Comparison of ENCODE assay signal across 13 cellular contexts in the genomic region with DNA sequence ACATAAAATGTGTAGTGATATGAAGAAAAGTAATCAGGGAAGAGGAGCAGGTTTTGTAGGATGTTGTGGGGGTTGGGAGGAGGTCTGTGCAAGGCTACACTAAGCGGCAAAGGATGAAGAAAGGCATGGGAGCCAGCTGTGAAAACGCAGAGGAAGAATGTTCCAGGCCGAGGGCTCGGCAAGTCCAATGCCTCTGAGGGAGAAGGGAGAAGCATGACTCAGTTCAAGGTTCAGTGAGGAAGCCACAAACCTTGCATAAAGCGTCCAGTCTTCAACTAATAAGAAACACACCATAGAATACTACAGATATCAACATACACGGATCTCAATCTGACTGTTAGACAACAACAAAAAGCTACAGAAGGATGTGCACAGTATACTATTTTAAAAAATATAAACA. TPM values are rescaled to one million over a fixed set of nuclear protein-coding genes. Genes with fewer than 3 reads are reported as not detected.
DNase-seq lines count a peak whose midpoint lies in the region; ATAC-seq and TF ChIP-seq lines count a peak whose summit lies in the region.
"Had no signal": no experiment of that assay in that cellular context is flagged by ENCODE, and none has a peak within 500 bp of the region (broad histone marks: within the 10 kb centered on the region; RNA-seq: fewer than 3 reads in every experiment).

No MANE protein-coding gene starts in this region.

- DNase-seq in Caki2 (ENCODE audit: low read depth) = peak; percentile 23
- peak; percentile 58 for DNase-seq in RPMI7951 (ENCODE audit: low read depth)
- peak; percentile 35 to 92 for DNase-seq in foreskin fibroblast
- no peak for DNase-seq in NCI-H1105 (lab: John Stamatoyannopoulos, UW)
- DNase-seq in effector CD8-positive, alpha-beta T cell (lab: John Stamatoyannopoulos, UW) = no peak
- DNase-seq in effector CD4-positive, alpha-beta T cell = no peak
- DNase-seq: activated CD4-positive, alpha-beta T cell treated with anti-CD3 and anti-CD28 coated beads for 1 hour; activated naive CD4-positive, alpha-beta T cell treated with anti-CD3 and anti-CD28 coated beads, Interleukin-2, amount 50 U/mL, for 16 hours; Calu3; erythroblast; NCI-H146 had no signal

- H3K27ac ChIP-seq in parathyroid adenoma = peak overlapping the region; percentile 37

- no peak for TF ChIP-seq POLR2A in GM18505 (IDR thresholded peaks at IDR 0.05; ENCODE audit: borderline replicate concordance, extremely low read depth, insufficient read depth, insufficient read length)

- peaks cover 7% of the 10 kb centered on the region for H3K4me1 ChIP-seq in parathyroid adenoma

- no peak overlapping the region for H3K4me2 ChIP-seq in parathyroid adenoma (ENCODE audit: low read length)

- TF ChIP-seq CTCF in foreskin fibroblast (IDR thresholded peaks at IDR 0.05; ENCODE audit: low read depth, low read length) (no peak), parathyroid adenoma (IDR thresholded peaks at IDR 0.05) (no peak)

- no peak for ATAC-seq in GM18505 (IDR thresholded peaks at IDR 0.05; ENCODE audit: unreplicated experiment)

- H2AFZ ChIP-seq in parathyroid adenoma = no peak overlapping the region

- no peaks in the 10 kb centered on the region for H3K36me3 ChIP-seq in parathyroid adenoma (ENCODE audit: control insufficient read depth, insufficient read depth, low read length)

- no peaks in the 10 kb centered on the region for H3K27me3 ChIP-seq in parathyroid adenoma (ENCODE audit: control insufficient read depth, insufficient read depth, low read length)

- in situ Hi-C loops in Caki2 (cut with HindIII; ENCODE audit: low pct_unique_long_range_greater_than_20kb, low sequenced_read_pairs) = no loop called here

- no peak overlapping the region for H3K9ac ChIP-seq in parathyroid adenoma

- H3K4me3 ChIP-seq in foreskin fibroblast (ENCODE audit: low read depth in 1 of 2, low read length in 2 of 2) (no peak overlapping the region), parathyroid adenoma (ENCODE audit: low read depth, low read length) (no peak overlapping the region)

- no peaks in the 10 kb centered on the region for H3K9me3 ChIP-seq in parathyroid adenoma (ENCODE audit: control insufficient read depth, low read length)

- peaks cover 19% of the 10 kb centered on the region for H3K79me2 ChIP-seq in parathyroid adenoma

RNA-seq across cellular contexts. Expression of gene EPB41L3, which starts 16.2 kb away (rescaled TPM):
- total RNA-seq in Caki2 (2014; rRNA removed; shearing (Covaris generic); ENCODE audit: low replicate concordance) = 1.6 TPM in 1 of 2 replicates, not detected in the other
- total RNA-seq in RPMI7951 (2014; rRNA removed; shearing (Covaris generic)) = 5.8 and 6.4 TPM in 2 replicates
- total RNA-seq: Calu3 had no signal

Comparison
In these comparisons a context has a peak if more than half of its experiments do, and no peak if none do; other contexts are left out.
1. DNase-seq: peak in Caki2 (single experiment), RPMI7951 (single experiment) and foreskin fibroblast (2 of 2); none in NCI-H1105 (single experiment), effector CD8-positive, alpha-beta T cell (single experiment) and effector CD4-positive, alpha-beta T cell (single experiment).